8 cellular contexts compared by ENCODE assay signal in the genomic region with DNA sequence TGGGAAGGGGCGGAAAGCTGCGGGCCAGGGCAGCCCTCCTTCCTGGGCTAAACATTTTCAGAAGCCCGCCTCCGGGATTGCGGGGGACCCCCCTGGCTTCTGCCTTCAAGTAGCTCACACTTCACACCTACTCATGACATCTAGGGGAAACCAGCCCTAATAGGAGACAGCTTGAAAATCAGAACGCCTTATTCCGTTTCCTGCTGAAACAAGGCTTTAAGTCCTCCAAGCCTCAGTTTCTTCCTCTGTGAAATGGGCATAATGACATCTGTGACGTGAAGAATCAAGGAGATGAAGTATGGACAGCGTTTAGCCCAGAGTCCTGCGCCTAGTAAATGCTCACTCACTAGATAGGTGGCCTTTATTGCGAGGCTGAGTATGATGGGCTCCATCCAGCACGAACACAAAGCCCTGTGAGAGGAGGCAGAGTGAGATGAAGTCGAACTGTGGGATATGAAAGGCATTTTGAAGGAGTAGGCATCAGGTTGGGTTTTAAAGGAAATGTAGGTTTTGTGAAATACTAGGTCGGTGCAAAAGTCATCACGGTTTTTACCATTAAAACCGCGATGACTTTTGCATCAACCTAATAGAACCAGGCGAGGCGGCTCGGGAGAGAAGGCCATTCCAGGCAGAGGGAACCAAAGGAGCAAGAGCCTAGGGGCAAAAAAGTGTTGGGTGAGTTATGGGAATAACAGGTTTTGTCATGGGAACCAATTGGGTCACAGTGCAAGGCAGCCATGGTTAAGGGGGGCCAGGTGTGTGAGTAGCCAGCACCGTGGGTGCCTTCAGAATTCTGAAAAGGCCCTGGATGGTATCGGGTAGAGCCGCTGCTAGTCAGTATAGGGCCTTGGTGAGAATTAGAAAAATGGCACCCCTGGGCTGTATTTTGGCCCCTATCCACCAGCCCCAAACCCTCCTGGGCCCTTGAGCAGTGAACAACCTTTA. TPM values are rescaled to one million over a fixed set of nuclear protein-coding genes. Genes with fewer than 3 reads are reported as not detected.
DNase-seq lines count a peak whose midpoint lies in the region; ATAC-seq and TF ChIP-seq lines count a peak whose summit lies in the region.

No MANE protein-coding gene starts in this region.

- CTCF ChIA-PET in CD8-positive, alpha-beta T cell (lab: Charles Lee), result no interaction called here

- peak overlapping the region; percentile 90 for H3K27ac ChIP-seq in CD8-positive, alpha-beta T cell (ENCODE audit: low read depth, low read length)
- peak overlapping the region; percentile 83; the same call in 1 of the 2 replicates for H3K27ac ChIP-seq in KMS-11
- peak overlapping the region; percentile 71 for H3K27ac ChIP-seq in duodenal mucosa (ENCODE audit: low read depth, low read length)
- H3K27ac ChIP-seq in neural progenitor cell, result no peak overlapping the region

- POLR2A ChIA-PET in CD8-positive, alpha-beta T cell (lab: Charles Lee), result interaction anchor here (0.8 to 2.3 kb wide), 9 partner anchors 11 to 85 kb away, joined by 3 to 16 read pairs (median 5); a partner anchor contains a TSS

- H3K4me1 Mint-ChIP-seq in CD8-positive, alpha-beta T cell (ENCODE audit: low read depth), result peaks cover 29% of the 10 kb centered on the region
- H3K4me1 Mint-ChIP-seq in neural progenitor cell, result peaks cover 32% of the 10 kb centered on the region

- H4K20me1 ChIP-seq in KMS-11 (ENCODE audit: insufficient read depth), result 0 out of 2 replicates have a peak, but pooled peaks cover 6% of the 10 kb centered on the region
- H4K20me1 ChIP-seq in neural progenitor cell (ENCODE audit: low read depth), result peaks cover 19% of the 10 kb centered on the region

- H3K9ac ChIP-seq in KMS-11, result peak overlapping the region; percentile 89; the same call in 1 of the 2 replicates
- peak overlapping the region; percentile 73 to 91 for H3K9ac ChIP-seq in duodenal mucosa (ENCODE audit: low read depth in 1 of 2, low read length in 2 of 2)
- no peak overlapping the region for H3K9ac ChIP-seq in neural progenitor cell

- peaks cover 4% of the 10 kb centered on the region for H3F3A ChIP-seq in neural progenitor cell (ENCODE audit: low read depth)

- peak; percentile 35 for ATAC-seq in CD8-positive, alpha-beta T cell
- ATAC-seq in GM18519 (IDR thresholded peaks at IDR 0.05; ENCODE audit: low FRiP score, unreplicated experiment) (no peak), HG03196 (IDR thresholded peaks at IDR 0.05; ENCODE audit: unreplicated experiment) (no peak), HG03045 (IDR thresholded peaks at IDR 0.05; ENCODE audit: unreplicated experiment) (no peak)

- H3K79me2 ChIP-seq in KMS-11 (ENCODE audit: insufficient read depth, low read depth) (peaks cover 38% of the 10 kb centered on the region), neural progenitor cell (ENCODE audit: low read depth) (peaks cover 39% of the 10 kb centered on the region)

- peak overlapping the region; percentile 98 for H3K4me3 ChIP-seq in CD8-positive, alpha-beta T cell (ENCODE audit: low read depth, low read length)
- no peak overlapping the region for H3K4me3 ChIP-seq in KMS-11 (IDR thresholded peaks at IDR 0.05; ENCODE audit: insufficient read depth, low read depth, low read length)
- H3K4me3 ChIP-seq in duodenal mucosa (ENCODE audit: low read depth in 1 of 2, low read length in 2 of 2), result peak overlapping the region; percentile 81 to 93
- peak overlapping the region; percentile 92 for H3K4me3 ChIP-seq in neural progenitor cell

- H3K9me3 Mint-ChIP-seq in CD8-positive, alpha-beta T cell, result no peaks in the 10 kb centered on the region
- H3K9me3 Mint-ChIP-seq in neural progenitor cell, result no peaks in the 10 kb centered on the region

- H3K36me3 Mint-ChIP-seq in CD8-positive, alpha-beta T cell, result peaks cover 7% of the 10 kb centered on the region
- H3K36me3 Mint-ChIP-seq in neural progenitor cell, result no peaks in the 10 kb centered on the region

- H3K36me3 ChIP-seq in CD8-positive, alpha-beta T cell (ENCODE audit: insufficient read depth, low read length), result no peaks in the 10 kb centered on the region
- H3K36me3 ChIP-seq in KMS-11 (ENCODE audit: insufficient read depth) (no peaks in the 10 kb centered on the region), duodenal mucosa (ENCODE audit: control insufficient read depth in 1 of 2, insufficient read depth in 2 of 2, low read length in 2 of 2) (no peaks in the 10 kb centered on the region), neural progenitor cell (no peaks in the 10 kb centered on the region)

- H3K27ac Mint-ChIP-seq in CD8-positive, alpha-beta T cell, result peak overlapping the region; percentile 100
- H3K27ac Mint-ChIP-seq in neural progenitor cell, result no peak overlapping the region

- H3K9me3 ChIP-seq in CD8-positive, alpha-beta T cell (ENCODE audit: low read length), result no peaks in the 10 kb centered on the region
- no peaks in the 10 kb centered on the region for H3K9me3 ChIP-seq in duodenal mucosa (ENCODE audit: control insufficient read depth in 1 of 2, low read length in 2 of 2)
- no peaks in the 10 kb centered on the region for H3K9me3 ChIP-seq in neural progenitor cell (ENCODE audit: low read depth)

- no peaks in the 10 kb centered on the region for H3K27me3 ChIP-seq in CD8-positive, alpha-beta T cell (ENCODE audit: insufficient read depth, low read length)
- H3K27me3 ChIP-seq in KMS-11 (ENCODE audit: insufficient read depth, low read depth) (no peaks in the 10 kb centered on the region), duodenal mucosa (ENCODE audit: control insufficient read depth in 1 of 2, insufficient read depth in 2 of 2, low read length in 2 of 2) (no peaks in the 10 kb centered on the region), neural progenitor cell (no peaks in the 10 kb centered on the region)

- H3K27me3 Mint-ChIP-seq in CD8-positive, alpha-beta T cell (ENCODE audit: low read depth), result no peaks in the 10 kb centered on the region
- peaks cover 10% of the 10 kb centered on the region for H3K27me3 Mint-ChIP-seq in neural progenitor cell (ENCODE audit: insufficient read depth, low read depth)

- H2AFZ ChIP-seq in KMS-11 (ENCODE audit: low read depth) (peak overlapping the region; percentile 85), neural progenitor cell (replicated peaks) (peak overlapping the region; percentile 13)

- H3K4me2 ChIP-seq in KMS-11 (peak overlapping the region; percentile 64), neural progenitor cell (peak overlapping the region; percentile 81)

- peaks cover 17% of the 10 kb centered on the region for H3K4me1 ChIP-seq in CD8-positive, alpha-beta T cell (ENCODE audit: insufficient read depth, low read length)
- H3K4me1 ChIP-seq in KMS-11 (ENCODE audit: low read depth, poor library complexity, severe bottlenecking) (peaks cover 30% of the 10 kb centered on the region), duodenal mucosa (ENCODE audit: control insufficient read depth in 1 of 2, insufficient read depth in 2 of 2, low read length in 2 of 2) (peaks cover 16 to 18% of the 10 kb centered on the region in 2 donors), neural progenitor cell (peaks cover 10% of the 10 kb centered on the region)

- no peak for TF ChIP-seq CTCF in CD8-positive, alpha-beta T cell (IDR thresholded peaks at IDR 0.05)
- TF ChIP-seq CTCF in KMS-11 (conservative IDR thresholded peaks at IDR 0.05; ENCODE audit: low read depth, low read length), result no peak
- no peak for TF ChIP-seq CTCF in neural progenitor cell (IDR thresholded peaks at IDR 0.05)

- intact Hi-C loops in CD8-positive, alpha-beta T cell (cut with DNase I, micrococcal nuclease), result loop anchor here (2.0 to 10.0 kb wide), 6 partner anchors 85 to 701 kb away; a partner anchor contains a TSS

- DNase-seq in CD8-positive, alpha-beta T cell, result no peak
- DNase-seq in neural progenitor cell (ENCODE audit: low spot score) (no peak), NCI-H2081 treated with DMSO at 0.1 percent for 48 hours (lab: John Stamatoyannopoulos, UW) (no peak)

- H3K4me3 Mint-ChIP-seq in CD8-positive, alpha-beta T cell, result peak overlapping the region; percentile 97
- peak overlapping the region; percentile 98 for H3K4me3 Mint-ChIP-seq in neural progenitor cell

RNA-seq across cellular contexts. Expression of a gene that starts 1.0 kb away (rescaled TPM):
- 10 to 100 TPM; 45.6 to 51.1 TPM for total RNA-seq in CD8-positive, alpha-beta T cell
- 44.9 and 64.9 TPM in 2 replicates for total RNA-seq in neural progenitor cell (ENCODE audit: low replicate concordance)

RNA-seq across cellular contexts. Expression of a gene that starts 33.0 kb away (rescaled TPM):
- not detected for total RNA-seq in CD8-positive, alpha-beta T cell
- total RNA-seq in neural progenitor cell (ENCODE audit: low replicate concordance), result 0.28 TPM in 1 of 2 replicates, not detected in the other
